13 cellular contexts compared by ENCODE assay signal in genomic region chr2:25939257-25939668, GRCh38. TPM values are rescaled to one million over a fixed set of nuclear protein-coding genes. Genes with fewer than 3 reads are reported as not detected.
DNase-seq lines count a peak whose midpoint lies in the region; ATAC-seq, FAIRE-seq and TF ChIP-seq lines count a peak whose summit lies in the region.
"Had no signal": no experiment of that assay in that cellular context is flagged by ENCODE, and none has a peak within 500 bp of the region (broad histone marks: within the 10 kb centered on the region; RNA-seq: fewer than 3 reads in every experiment).

No MANE protein-coding gene starts in this region.

- H3K27me3 ChIP-seq in small intestine (ENCODE audit: control insufficient read depth in 2 of 2, insufficient read depth in 2 of 2, low read length in 2 of 2) (no peaks in the 10 kb centered on the region), Karpas-422 (ENCODE audit: low read length) (no peaks in the 10 kb centered on the region)

- H4K20me1 ChIP-seq in Karpas-422 (ENCODE audit: insufficient read depth, low read depth, low read length): no peaks in the 10 kb centered on the region

- H3K4me2 ChIP-seq in Karpas-422 (ENCODE audit: low read depth, low read length, poor library complexity, severe bottlenecking): no peak overlapping the region

- H3K36me3 ChIP-seq in small intestine (ENCODE audit: control insufficient read depth in 2 of 2, insufficient read depth in 2 of 2, low read length in 2 of 2) (no peaks in the 10 kb centered on the region), Karpas-422 (ENCODE audit: insufficient read depth, low read length) (no peaks in the 10 kb centered on the region)

- no peaks in the 10 kb centered on the region for H3K9me3 ChIP-seq in small intestine (ENCODE audit: control insufficient read depth, low read depth)
- H3K9me3 ChIP-seq in Karpas-422 (ENCODE audit: low read length): no peaks in the 10 kb centered on the region

- H3K4me1 ChIP-seq in small intestine (ENCODE audit: control insufficient read depth in 2 of 2, insufficient read depth in 1 of 2, low read depth in 1 of 2, low read length in 1 of 2) (no peaks in the 10 kb centered on the region), Karpas-422 (ENCODE audit: low read length) (no peaks in the 10 kb centered on the region)

- H3K4me3 ChIP-seq in choroid plexus epithelial cell (ENCODE audit: low read depth, low read length) (no peak overlapping the region), small intestine (ENCODE audit: low read depth in 1 of 2, low read length in 2 of 2) (no peak overlapping the region), Karpas-422 (ENCODE audit: low read length) (no peak overlapping the region)

- no peaks in the 10 kb centered on the region for H3K9me2 ChIP-seq in Karpas-422 (replicated peaks; ENCODE audit: insufficient read depth, low read length)

- no peak for TF ChIP-seq CTCF in choroid plexus epithelial cell (conservative IDR thresholded peaks at IDR 0.05; ENCODE audit: low read depth, low read length)

- H3K27ac ChIP-seq in small intestine (ENCODE audit: low read depth in 1 of 2, low read length in 1 of 2): peak overlapping the region; percentile 4 to 81
- no peak overlapping the region for H3K27ac ChIP-seq in Karpas-422 (ENCODE audit: low read length)

- FAIRE-seq in small intestine (lab: Jason Lieb, UNC): no peak
- FAIRE-seq: GM12891 had no signal

- H3K79me2 ChIP-seq in Karpas-422 (ENCODE audit: low read length): no peaks in the 10 kb centered on the region

- DNase-seq in HT-29 (ENCODE audit: low spot score): peak; percentile 68
- peak; percentile 41 for DNase-seq in choroid plexus epithelial cell (ENCODE audit: low read depth)
- DNase-seq in left lobe of liver (ENCODE audit: low spot score): no peak
- DNase-seq in small intestine: peak; percentile 84
- no peak for DNase-seq in Karpas-422
- no peak for DNase-seq in activated CD8-positive, alpha-beta memory T cell treated with anti-CD3 and anti-CD28 coated beads, Interleukin-2, amount 50 U/mL, for 4 hours
- DNase-seq: aorta, GDM1, natural killer cell, RPMI8226, T-helper 1 cell had no signal

- WGBS in small intestine, 3 donors: 23 to 59% (median 44%) methylated on average over 8 of the region's 8 CpGs

- ATAC-seq in left lobe of liver: peak; percentile 37
- ATAC-seq in activated CD4-positive, CD25-positive, alpha-beta regulatory T cell treated with anti-CD3 and anti-CD28 coated beads, Interleukin-2, amount 50 U/mL, for 24 hours: no peak
- ATAC-seq: natural killer cell had no signal

- H3K9ac ChIP-seq in Karpas-422 (ENCODE audit: low read length): no peak overlapping the region

- H2AFZ ChIP-seq in Karpas-422 (ENCODE audit: low read length): no peak overlapping the region

RNA-seq across cellular contexts. Expression of gene KIF3C, which starts 43.0 kb away (rescaled TPM):
- total RNA-seq in HT-29 (2014; rRNA removed; shearing (Covaris generic)): 1.9 and 3.2 TPM in 2 replicates
- 0.86 TPM for total RNA-seq in left lobe of liver
- 1 to 10 TPM in 1 of 3 donors, under 1 TPM in 2; 0.22 to 6.3 (median 0.81) TPM for polyA plus RNA-seq in small intestine
- total RNA-seq in Karpas-422 (2014; rRNA removed; shearing (Covaris generic); ENCODE audit: low replicate concordance): 0.90 and 1.2 TPM in 2 replicates

Comparison
In these comparisons a context has a peak if more than half of its experiments do, and no peak if none do; other contexts are left out.
1. DNase-seq: peak in HT-29 (single experiment), choroid plexus epithelial cell (single experiment) and small intestine (single experiment); none in left lobe of liver (single experiment), Karpas-422 (single experiment) and activated CD8-positive, alpha-beta memory T cell treated with anti-CD3 and anti-CD28 coated beads, Interleukin-2, amount 50 U/mL, for 4 hours (single experiment).